Comparison of ENCODE assay signal across 16 cellular contexts in the genomic region with DNA sequence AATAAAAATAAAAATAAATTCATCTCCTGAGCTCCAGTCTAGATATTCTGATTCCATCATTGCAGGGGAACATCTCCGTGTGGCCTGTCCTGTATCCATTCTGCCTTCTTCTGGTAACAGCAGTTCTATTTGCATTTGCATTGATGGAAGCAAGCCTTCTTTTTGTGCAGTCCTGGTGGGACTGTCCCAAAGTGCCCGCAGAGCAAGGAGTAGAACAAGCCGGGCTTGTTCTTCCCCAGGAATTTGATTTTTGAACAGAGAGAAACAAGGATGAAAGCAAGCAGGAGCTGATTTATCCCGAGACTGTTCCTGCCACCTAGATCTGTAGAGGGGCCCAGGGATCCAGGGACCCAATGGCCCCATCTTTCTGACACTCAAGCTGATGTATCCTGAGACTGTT.
A peak's percentile ranks its signal among the peaks of the same experiment; 100 is the strongest.
DNase-seq lines count a peak whose midpoint lies in the region; ATAC-seq and TF ChIP-seq lines count a peak whose summit lies in the region.
"Had no signal": no experiment of that assay in that cellular context is flagged by ENCODE, and none has a peak within 500 bp of the region (broad histone marks: within the 10 kb centered on the region; RNA-seq: fewer than 3 reads in every experiment).

No MANE protein-coding gene starts in this region.

- DNase-seq in GM23338 (ENCODE audit: low spot score): no peak
- DNase-seq in glutamatergic neuron: no peak
- no peak for DNase-seq in neural progenitor cell (ENCODE audit: low spot score)
- no peak for DNase-seq in mesenteric fat pad (ENCODE audit: low spot score)
- no peak for DNase-seq in CD1c-positive myeloid dendritic cell (ENCODE audit: extremely low spot score)
- no peak for DNase-seq in AG20443 (ENCODE audit: low spot score)
- DNase-seq: 8988T; CD4-positive, alpha-beta T cell; DMS79 treated with DMSO at 0.1 percent for 48 hours; EL; GDM1; HCEC 1CT; HFFc6 had no signal

- H2AFZ ChIP-seq in GM23338: no peak overlapping the region
- H2AFZ ChIP-seq in neural progenitor cell (replicated peaks): no peak overlapping the region

- no peaks in the 10 kb centered on the region for H3K9me2 ChIP-seq in GM23338 (ENCODE audit: insufficient read depth)

- H3K9me3 ChIP-seq in neural progenitor cell (ENCODE audit: low read depth): no peaks in the 10 kb centered on the region
- H3K9me3 ChIP-seq: BLaER1 treated with 17β-estradiol and CSF1 and Interleukin-3, amounts not matched to agents 10 nM and 100 nM had no signal

- H3K27me3 Mint-ChIP-seq in GM23338 (ENCODE audit: insufficient read depth, low read depth, poor library complexity) (peaks cover 9% of the 10 kb centered on the region), glutamatergic neuron (ENCODE audit: unreplicated experiment) (peaks cover 14% of the 10 kb centered on the region), neural progenitor cell (ENCODE audit: insufficient read depth, low read depth) (peaks cover 12% of the 10 kb centered on the region)

- H3K36me3 Mint-ChIP-seq in GM23338 (ENCODE audit: low read depth) (peaks cover 32% of the 10 kb centered on the region), glutamatergic neuron (ENCODE audit: unreplicated experiment) (no peaks in the 10 kb centered on the region), neural progenitor cell (no peaks in the 10 kb centered on the region)

- H3K9ac ChIP-seq in neural progenitor cell: no peak overlapping the region
- H3K9ac ChIP-seq: BLaER1 treated with 17β-estradiol and CSF1 and Interleukin-3, amounts not matched to agents 10 nM and 100 nM had no signal

- H3K4me2 ChIP-seq in GM23338: no peak overlapping the region
- H3K4me2 ChIP-seq in neural progenitor cell: no peak overlapping the region
- H3K4me2 ChIP-seq: BLaER1 treated with 17β-estradiol and CSF1 and Interleukin-3, amounts not matched to agents 10 nM and 100 nM had no signal

- H3K4me1 Mint-ChIP-seq in GM23338: peaks cover 12% of the 10 kb centered on the region; the same call in 2 of the 3 replicates
- peaks cover 28% of the 10 kb centered on the region for H3K4me1 Mint-ChIP-seq in glutamatergic neuron (ENCODE audit: low read depth, unreplicated experiment)
- peaks cover 44% of the 10 kb centered on the region for H3K4me1 Mint-ChIP-seq in neural progenitor cell

- no peaks in the 10 kb centered on the region for H3K79me2 ChIP-seq in GM23338 (replicated peaks; ENCODE audit: insufficient read depth)
- no peaks in the 10 kb centered on the region for H3K79me2 ChIP-seq in neural progenitor cell (ENCODE audit: low read depth)

- H3K27me3 ChIP-seq in GM23338 (ENCODE audit: insufficient read depth): no peaks in the 10 kb centered on the region
- no peaks in the 10 kb centered on the region for H3K27me3 ChIP-seq in neural progenitor cell
- H3K27me3 ChIP-seq: BLaER1 treated with 17β-estradiol and CSF1 and Interleukin-3, amounts not matched to agents 10 nM and 100 nM had no signal

- H3K27ac ChIP-seq in GM23338 (ENCODE audit: low read depth) (no peak overlapping the region), neural progenitor cell (no peak overlapping the region), temporal lobe (ENCODE audit: low read depth, low read length) (peak overlapping the region; percentile 9)
- H3K27ac ChIP-seq: BLaER1 treated with 17β-estradiol and CSF1 and Interleukin-3, amounts not matched to agents 10 nM and 100 nM had no signal

- H3K4me3 Mint-ChIP-seq in GM23338: no peak overlapping the region
- peak overlapping the region; percentile 36 for H3K4me3 Mint-ChIP-seq in glutamatergic neuron (ENCODE audit: unreplicated experiment)
- no peak overlapping the region for H3K4me3 Mint-ChIP-seq in neural progenitor cell
- H3K4me3 Mint-ChIP-seq: CD4-positive, alpha-beta T cell; HFFc6 had no signal

- no peaks in the 10 kb centered on the region; the same call in 1 of the 2 replicates for H3F3A ChIP-seq in GM23338 (replicated peaks; ENCODE audit: low read depth)
- peaks cover 15% of the 10 kb centered on the region for H3F3A ChIP-seq in neural progenitor cell (ENCODE audit: low read depth)

- H3K4me1 ChIP-seq in GM23338 (ENCODE audit: insufficient read depth) (peaks cover 9% of the 10 kb centered on the region), neural progenitor cell (peaks cover 32% of the 10 kb centered on the region)

- H3K9me3 Mint-ChIP-seq in GM23338 (no peaks in the 10 kb centered on the region), glutamatergic neuron (ENCODE audit: unreplicated experiment) (peaks cover 5% of the 10 kb centered on the region), neural progenitor cell (peaks cover 2% of the 10 kb centered on the region)
- H3K9me3 Mint-ChIP-seq: CD4-positive, alpha-beta T cell; HFFc6 had no signal

- peak overlapping the region; percentile 44 for H3K27ac Mint-ChIP-seq in GM23338
- H3K27ac Mint-ChIP-seq in glutamatergic neuron (ENCODE audit: unreplicated experiment): peak overlapping the region; percentile 97
- H3K27ac Mint-ChIP-seq in neural progenitor cell: peak overlapping the region; percentile 94
- H3K27ac Mint-ChIP-seq: CD4-positive, alpha-beta T cell; HFFc6 had no signal

- H4K20me1 ChIP-seq in GM23338 (replicated peaks; ENCODE audit: insufficient read depth) (peaks cover 6% of the 10 kb centered on the region; the same call in 1 of the 2 replicates), neural progenitor cell (ENCODE audit: low read depth) (no peaks in the 10 kb centered on the region)
- H4K20me1 ChIP-seq: BLaER1 treated with 17β-estradiol and CSF1 and Interleukin-3, amounts not matched to agents 10 nM and 100 nM had no signal

- no peaks in the 10 kb centered on the region for H3K36me3 ChIP-seq in GM23338 (ENCODE audit: insufficient read depth)
- no peaks in the 10 kb centered on the region for H3K36me3 ChIP-seq in neural progenitor cell
- H3K36me3 ChIP-seq: BLaER1 treated with 17β-estradiol and CSF1 and Interleukin-3, amounts not matched to agents 10 nM and 100 nM had no signal

- H3K4me3 ChIP-seq in GM23338 (no peak overlapping the region), neural progenitor cell (no peak overlapping the region)
- H3K4me3 ChIP-seq: BLaER1 treated with 17β-estradiol and CSF1 and Interleukin-3, amounts not matched to agents 10 nM and 100 nM had no signal

- TF ChIP-seq CTCF in GM23338 (conservative IDR thresholded peaks at IDR 0.05; ENCODE audit: low read depth in 2 of 2) (no peak), glutamatergic neuron (IDR thresholded peaks at IDR 0.05; ENCODE audit: partially characterized antibody, unreplicated experiment) (no peak), neural progenitor cell (IDR thresholded peaks at IDR 0.05) (no peak)

- ATAC-seq in GM23338: no peak
- ATAC-seq: HepG2 had no signal

TF ChIP-seq in GM23338, 12 proteins besides CTCF, POLR2A, EP300 and RAD21:
- no peak for TF ChIP-seq ZNF331 (CRISPR knock-in tag; IDR thresholded peaks at IDR 0.05; ENCODE audit: low read depth)
- TF ChIP-seq CREB1 (CRISPR knock-in tag; IDR thresholded peaks at IDR 0.05; ENCODE audit: low read depth): no peak

Comparison
In these comparisons a context has a peak if more than half of its experiments do, and no peak if none do; other contexts are left out.
1. H3K27ac Mint-ChIP-seq: peak in every context shown above with its lines; median percentile 97 in glutamatergic neuron; 94 in neural progenitor cell; 44 in GM23338.